20 cellular contexts compared by ENCODE assay signal in genomic region chr15:23855947-23856346, GRCh38.
"Had no signal": no experiment of that assay in that cellular context is flagged by ENCODE, and none has a peak within 500 bp of the region (broad histone marks: within the 10 kb centered on the region; RNA-seq: fewer than 3 reads in every experiment).

No MANE protein-coding gene starts in this region.

- H3K4me3 ChIP-seq: esophagus squamous epithelium, gastroesophageal sphincter, left ventricle myocardium inferior, lower lobe of right lung, pancreas, smooth muscle cell, tibial artery, upper lobe of left lung, uterus had no signal

- DNase-seq: effector memory CD8-positive, alpha-beta T cell; esophagus squamous epithelium; foreskin fibroblast; glutamatergic neuron; islet precursor cell; left ventricle myocardium inferior; lower lobe of right lung; midbrain; nucleus accumbens; pancreas; right cardiac atrium; stimulated activated CD4-positive, alpha-beta T cell treated with anti-CD3 and anti-CD28 coated beads, Interleukin-2, amount 100 ng/mL, for 48 hours; stimulated activated naive CD8-positive, alpha-beta T cell treated with anti-CD3 and anti-CD28 coated beads, Interleukin-15, Interleukin-2, amounts not matched to agents 100 U/mL and 50 U/mL, for 24 hours; tibial artery; upper lobe of left lung; uterus had no signal

- H3K4me2 ChIP-seq: smooth muscle cell had no signal

- ATAC-seq: effector memory CD8-positive, alpha-beta T cell; gastroesophageal sphincter; lower lobe of right lung; natural killer cell treated with Interleukin-12 subunit alpha and Interleukin-12 subunit beta and Interleukin-15 and Interleukin-18, amount 100 ng/mL, for 72 hours; right cardiac atrium; stimulated activated naive CD8-positive, alpha-beta T cell treated with anti-CD3 and anti-CD28 coated beads, Interleukin-15, Interleukin-2, amounts not matched to agents 100 U/mL and 50 U/mL, for 24 hours had no signal

- H3K9ac ChIP-seq: neural progenitor cell had no signal

- H3K36me3 ChIP-seq: esophagus squamous epithelium, gastroesophageal sphincter, left ventricle myocardium inferior, lower lobe of right lung, neural progenitor cell, pancreas, tibial artery, upper lobe of left lung, uterus had no signal

- FAIRE-seq: pancreas had no signal

- H2AFZ ChIP-seq: neural progenitor cell had no signal

- H3K4me1 ChIP-seq: esophagus squamous epithelium, gastroesophageal sphincter, left ventricle myocardium inferior, lower lobe of right lung, pancreas, tibial artery, upper lobe of left lung, uterus had no signal

- H3K27ac ChIP-seq: esophagus squamous epithelium, gastroesophageal sphincter, left ventricle myocardium inferior, lower lobe of right lung, neural progenitor cell, pancreas, tibial artery, upper lobe of left lung, uterus had no signal

- H3K9me3 ChIP-seq: esophagus squamous epithelium, gastroesophageal sphincter, left ventricle myocardium inferior, lower lobe of right lung, pancreas, tibial artery, upper lobe of left lung, uterus had no signal

- H3K27me3 ChIP-seq: esophagus squamous epithelium, neural progenitor cell, pancreas, upper lobe of left lung, uterus had no signal
